ENCODE assay signal across 24 cellular contexts in genomic region chr9:91391426-91392217, GRCh38. TPM values are rescaled to one million over a fixed set of nuclear protein-coding genes. Genes with fewer than 3 reads are reported as not detected.
DNase-seq lines count a peak whose midpoint lies in the region; ATAC-seq and TF ChIP-seq lines count a peak whose summit lies in the region.
"Had no signal": no experiment of that assay in that cellular context is flagged by ENCODE, and none has a peak within 500 bp of the region (broad histone marks: within the 10 kb centered on the region; RNA-seq: fewer than 3 reads in every experiment).

No MANE protein-coding gene starts in this region.

- H2AFZ ChIP-seq in osteoblast (ENCODE audit: low read length), result peak overlapping the region; percentile 57
- H2AFZ ChIP-seq: GM23338 had no signal

- H3K4me2 ChIP-seq in osteoblast (ENCODE audit: insufficient read depth, low read length), result peak overlapping the region; percentile 56
- H3K4me2 ChIP-seq: GM23338 had no signal

- H3K9me3 ChIP-seq in esophagus muscularis mucosa, result no peaks in the 10 kb centered on the region
- no peaks in the 10 kb centered on the region for H3K9me3 ChIP-seq in osteoblast (ENCODE audit: low read depth, low read length)
- no peaks in the 10 kb centered on the region for H3K9me3 ChIP-seq in A673 (ENCODE audit: low read depth, low read length, poor library complexity, severe bottlenecking)
- H3K9me3 ChIP-seq: adrenal gland, colonic mucosa, thoracic aorta had no signal

- intact Hi-C loops in esophagus muscularis mucosa (cut with DNase I), result no loop called here
- intact Hi-C loops in A673 (cut with micrococcal nuclease; ENCODE audit: unreplicated experiment), result no loop called here

- TF ChIP-seq EP300 in esophagus muscularis mucosa (IDR thresholded peaks at IDR 0.05), result no peak

- BruUV-seq in A673 (replicated peaks; lab: Mats Ljungman, UMichigan), result no TSS peak

- H4K20me1 ChIP-seq in osteoblast (ENCODE audit: insufficient read depth, low read length), result no peaks in the 10 kb centered on the region

- no peak for ATAC-seq in HG03039 (IDR thresholded peaks at IDR 0.05; ENCODE audit: unreplicated experiment)
- ATAC-seq in GM19467 (IDR thresholded peaks at IDR 0.05; ENCODE audit: unreplicated experiment), result no peak
- ATAC-seq: activated CD8-positive, alpha-beta T cell treated with anti-CD3 and anti-CD28 coated beads for 36 hours; CD8-positive, alpha-beta T cell; GM23338 had no signal

- peak; percentile 48 for DNase-seq in EH (ENCODE audit: low read depth)
- peak; percentile 8 for DNase-seq in NCI-H2029 treated with DMSO at 0.1 percent for 48 hours (lab: John Stamatoyannopoulos, UW)
- DNase-seq in esophagus muscularis mucosa (ENCODE audit: extremely low spot score), result peak; percentile 12
- DNase-seq in osteoblast (ENCODE audit: insufficient read length, low spot score, missing footprints), result no peak
- no peak for DNase-seq in activated CD8-positive, alpha-beta memory T cell treated with anti-CD3 and anti-CD28 coated beads, Interleukin-2, amount 50 U/mL, for 4 hours
- DNase-seq in A673 (ENCODE audit: low spot score), result no peak
- DNase-seq: activated CD4-positive, CD25-positive, alpha-beta regulatory T cell; activated CD8-positive, alpha-beta T cell treated with anti-CD3 and anti-CD28 coated beads for 36 hours; adrenal gland; AML-193; CD8-positive, alpha-beta T cell; colonic mucosa; DND-41; endodermal cell; NCI-H1092 treated with DMSO at 0.1 percent for 48 hours; NCI-H2107; NCI-H526; nephron progenitor cell; posterior cingulate gyrus; T-helper 9 cell had no signal

- 70% methylated on average over 7 of the region's 7 CpGs for whole genome bisulfite sequencing in esophagus muscularis mucosa

- TF ChIP-seq CTCF in esophagus muscularis mucosa (IDR thresholded peaks at IDR 0.05), result no peak
- TF ChIP-seq CTCF in osteoblast (IDR thresholded peaks at IDR 0.05; ENCODE audit: extremely low read depth, low read depth, low read length), result no peak
- TF ChIP-seq CTCF in A673 (conservative IDR thresholded peaks at IDR 0.05; ENCODE audit: low read depth, low read length), result no peak

- H3K4me1 ChIP-seq in esophagus muscularis mucosa (no peaks in the 10 kb centered on the region), osteoblast (ENCODE audit: insufficient read depth, low read length) (peaks cover 29% of the 10 kb centered on the region), A673 (ENCODE audit: insufficient read depth, low read length, poor library complexity, severe bottlenecking) (peaks cover 10% of the 10 kb centered on the region)
- H3K4me1 ChIP-seq: adrenal gland, colonic mucosa had no signal

- CTCF ChIA-PET in A673 (lab: Charles Lee), result no interaction called here

- H3K27ac ChIP-seq in esophagus muscularis mucosa (replicated peaks in 1 of 4) (no peak overlapping the region), osteoblast (ENCODE audit: low read depth, low read length) (no peak overlapping the region), A673 (ENCODE audit: low read depth, low read length, poor library complexity, severe bottlenecking) (no peak overlapping the region)
- H3K27ac ChIP-seq: adrenal gland, colonic mucosa, thoracic aorta had no signal

- no peak for TF ChIP-seq POLR2A in esophagus muscularis mucosa (IDR thresholded peaks at IDR 0.05; ENCODE audit: low read depth)

- H3K27me3 ChIP-seq in esophagus muscularis mucosa, result no peaks in the 10 kb centered on the region
- no peaks in the 10 kb centered on the region for H3K27me3 ChIP-seq in osteoblast (ENCODE audit: insufficient read depth, low read length)
- H3K27me3 ChIP-seq in A673 (replicated peaks; ENCODE audit: insufficient read depth, low read depth, low read length, poor library complexity), result no peaks in the 10 kb centered on the region
- H3K27me3 ChIP-seq: adrenal gland, colonic mucosa had no signal

- H3K36me3 ChIP-seq in esophagus muscularis mucosa (no peaks in the 10 kb centered on the region), osteoblast (ENCODE audit: insufficient read depth, low read length) (no peaks in the 10 kb centered on the region), A673 (ENCODE audit: insufficient read depth, low read length, poor library complexity, severe bottlenecking) (no peaks in the 10 kb centered on the region)
- H3K36me3 ChIP-seq: adrenal gland, colonic mucosa, thoracic aorta had no signal

- H3K79me2 ChIP-seq in osteoblast (ENCODE audit: insufficient read depth, low read length), result no peaks in the 10 kb centered on the region

- POLR2A ChIA-PET in A673 (lab: Charles Lee; ENCODE audit: low non-redundant PET), result no interaction called here

- H3K4me3 ChIP-seq in esophagus muscularis mucosa (no peak overlapping the region), osteoblast (ENCODE audit: insufficient read depth, low read length) (peak overlapping the region; percentile 3), A673 (ENCODE audit: low read depth, low read length, poor library complexity, severe bottlenecking) (no peak overlapping the region)
- H3K4me3 ChIP-seq: adrenal gland, colonic mucosa, GM23338, thoracic aorta had no signal

RNA-seq across cellular contexts. Expression of gene AUH, which starts 29.9 kb away (rescaled TPM):
- 10 to 100 TPM; 17.7 to 29.9 (median 22.3) TPM for total RNA-seq in esophagus muscularis mucosa
- total RNA-seq in osteoblast, result 17.0 and 17.7 TPM in 2 replicates
- 12.3 and 15.4 TPM in 2 replicates for total RNA-seq in A673 (2021)

RNA-seq across cellular contexts. Expression of gene NFIL3, which starts 32.0 kb away (rescaled TPM):
- total RNA-seq in esophagus muscularis mucosa (100 to 1,000 TPM in 1 of 4 donors, 10 to 100 TPM in 3; 16.6 to 116 (median 27.9) TPM), osteoblast (26.1 and 28.3 TPM in 2 replicates), A673 (2021) (12.5 and 14.5 TPM in 2 replicates)

Comparison
In these comparisons a context has a peak if more than half of its experiments do, and no peak if none do; other contexts are left out.
1. DNase-seq: peak in EH (single experiment), NCI-H2029 treated with DMSO at 0.1 percent for 48 hours (single experiment) and esophagus muscularis mucosa (single experiment); none in osteoblast (single experiment), activated CD8-positive, alpha-beta memory T cell treated with anti-CD3 and anti-CD28 coated beads, Interleukin-2, amount 50 U/mL, for 4 hours (single experiment) and A673 (single experiment).